13 cellular contexts compared by ENCODE assay signal in the genomic region with DNA sequence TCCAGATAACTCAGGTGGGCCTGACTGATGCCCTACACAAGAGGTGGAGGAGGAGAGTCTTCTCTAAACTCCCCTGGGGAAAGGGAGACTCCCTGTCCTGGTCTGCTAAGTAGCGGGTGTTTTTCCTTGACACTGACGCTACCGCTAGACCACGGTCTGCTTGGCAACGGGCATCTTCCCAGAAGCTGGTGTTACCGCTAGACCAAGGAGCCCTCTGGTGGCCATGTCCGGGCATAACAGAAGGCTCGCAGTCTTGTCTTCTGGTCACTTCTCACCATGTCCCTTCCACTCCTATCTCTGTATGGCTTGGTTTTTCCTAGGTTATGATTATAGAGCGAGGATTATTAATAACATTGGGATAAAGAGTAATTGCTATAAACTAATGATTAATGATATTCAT.
DNase-seq lines count a peak whose midpoint lies in the region; ATAC-seq and TF ChIP-seq lines count a peak whose summit lies in the region.
"Had no signal": no experiment of that assay in that cellular context is flagged by ENCODE, and none has a peak within 500 bp of the region (broad histone marks: within the 10 kb centered on the region; RNA-seq: fewer than 3 reads in every experiment).

No MANE protein-coding gene starts in this region.

- H3K27ac Mint-ChIP-seq in CD14-positive monocyte (no peak overlapping the region), endodermal cell (no peak overlapping the region)
- H3K27ac Mint-ChIP-seq in stimulated activated naive B cell treated with anti-CD40 and anti-IgM and Interleukin-4, amounts not matched to agents 10 μg/mL and 1 μg/mL and 100 μg/mL, for 72 hours = no peak overlapping the region
- no peak overlapping the region for H3K27ac Mint-ChIP-seq in stimulated activated memory B cell treated with anti-CD40 and anti-IgM and Interleukin-4, amounts not matched to agents 10 μg/mL and 1 μg/mL and 100 μg/mL, for 72 hours
- H3K27ac Mint-ChIP-seq: activated naive CD8-positive, alpha-beta T cell; mesothelial cell of epicardium had no signal

- no peaks in the 10 kb centered on the region for H3K36me3 Mint-ChIP-seq in CD14-positive monocyte
- no peaks in the 10 kb centered on the region for H3K36me3 Mint-ChIP-seq in endodermal cell (ENCODE audit: low read depth)
- no peaks in the 10 kb centered on the region for H3K36me3 Mint-ChIP-seq in stimulated activated naive B cell treated with anti-CD40 and anti-IgM and Interleukin-4, amounts not matched to agents 10 μg/mL and 1 μg/mL and 100 μg/mL, for 72 hours
- H3K36me3 Mint-ChIP-seq in stimulated activated memory B cell treated with anti-CD40 and anti-IgM and Interleukin-4, amounts not matched to agents 10 μg/mL and 1 μg/mL and 100 μg/mL, for 72 hours = no peaks in the 10 kb centered on the region

- no peak overlapping the region for H3K9ac ChIP-seq in OCI-LY1 (ENCODE audit: low read length)
- no peak overlapping the region for H3K9ac ChIP-seq in endodermal cell (ENCODE audit: extremely low read depth, low read length, poor library complexity, severe bottlenecking)

- no peak overlapping the region for H2AFZ ChIP-seq in OCI-LY1 (ENCODE audit: low read length)

- H3K4me1 Mint-ChIP-seq in CD14-positive monocyte (peaks cover 12% of the 10 kb centered on the region), endodermal cell (no peaks in the 10 kb centered on the region)
- H3K4me1 Mint-ChIP-seq in stimulated activated naive B cell treated with anti-CD40 and anti-IgM and Interleukin-4, amounts not matched to agents 10 μg/mL and 1 μg/mL and 100 μg/mL, for 72 hours = peaks cover 10 to 15% of the 10 kb centered on the region in 2 donors
- peaks cover 16% of the 10 kb centered on the region for H3K4me1 Mint-ChIP-seq in stimulated activated memory B cell treated with anti-CD40 and anti-IgM and Interleukin-4, amounts not matched to agents 10 μg/mL and 1 μg/mL and 100 μg/mL, for 72 hours
- H3K4me1 Mint-ChIP-seq: mesothelial cell of epicardium had no signal

- no peaks in the 10 kb centered on the region for H3K9me2 ChIP-seq in OCI-LY1 (ENCODE audit: low read depth, low read length)

- H3F3A ChIP-seq in OCI-LY1 (ENCODE audit: insufficient read depth, low read length) = no peaks in the 10 kb centered on the region

- 76 to 78% methylated on average over 6 to 8 of the region's 9 CpGs for WGBS in endodermal cell (ENCODE audit: insufficient coverage in 1 of 2, insufficient read length in 1 of 2), 2 experiments

- H3K27me3 ChIP-seq in OCI-LY1 (ENCODE audit: insufficient read depth, low read length) (no peaks in the 10 kb centered on the region), endodermal cell (ENCODE audit: control insufficient read depth, insufficient read depth, low read length, poor library complexity, severe bottlenecking) (no peaks in the 10 kb centered on the region), right atrium auricular region (no peaks in the 10 kb centered on the region), tibial artery (no peaks in the 10 kb centered on the region)
- H3K27me3 ChIP-seq: SJSA1, vagina had no signal

- POLR2A ChIA-PET in GM10248 (lab: Yijun Ruan, JAX) = no interaction called here

- CTCF ChIA-PET in GM10248 (lab: Yijun Ruan, JAX) = interaction anchor here (1.2 to 6.0 kb wide), 11 partner anchors 13 to 74 kb away, joined by 3 to 38 read pairs (median 7); no protein-coding TSS in a partner anchor

- peak; percentile 61 for TF ChIP-seq CTCF in CD14-positive monocyte (IDR thresholded peaks at IDR 0.05)
- TF ChIP-seq CTCF in GM10248 (IDR thresholded peaks at IDR 0.05; ENCODE audit: control extremely low read depth, extremely low read depth, low read depth, missing control alignments) = peak; percentile 28
- peak; percentile 68 for TF ChIP-seq CTCF in OCI-LY1 (IDR thresholded peaks at IDR 0.05; ENCODE audit: low read length)
- peak; percentile 51 for TF ChIP-seq CTCF in endodermal cell (conservative IDR thresholded peaks at IDR 0.05)
- peak in 1 of 2 donors; percentile 36 for TF ChIP-seq CTCF in right atrium auricular region (IDR thresholded peaks at IDR 0.05)
- TF ChIP-seq CTCF in tibial artery (IDR thresholded peaks at IDR 0.05) = no peak

- H3K4me3 ChIP-seq in OCI-LY1 (ENCODE audit: low read depth, low read length, poor library complexity, severe bottlenecking) = no peak overlapping the region
- H3K4me3 ChIP-seq in endodermal cell (ENCODE audit: low read length) = no peak overlapping the region
- H3K4me3 ChIP-seq in right atrium auricular region = no peak overlapping the region
- H3K4me3 ChIP-seq in tibial artery = no peak overlapping the region
- H3K4me3 ChIP-seq: SJSA1, vagina had no signal

- no peak overlapping the region for H3K4me3 Mint-ChIP-seq in CD14-positive monocyte
- no peak overlapping the region for H3K4me3 Mint-ChIP-seq in endodermal cell
- H3K4me3 Mint-ChIP-seq in stimulated activated naive B cell treated with anti-CD40 and anti-IgM and Interleukin-4, amounts not matched to agents 10 μg/mL and 1 μg/mL and 100 μg/mL, for 72 hours = no peak overlapping the region
- H3K4me3 Mint-ChIP-seq in stimulated activated memory B cell treated with anti-CD40 and anti-IgM and Interleukin-4, amounts not matched to agents 10 μg/mL and 1 μg/mL and 100 μg/mL, for 72 hours = no peak overlapping the region
- H3K4me3 Mint-ChIP-seq: activated naive CD8-positive, alpha-beta T cell; mesothelial cell of epicardium had no signal

- no peaks in the 10 kb centered on the region for H4K20me1 ChIP-seq in OCI-LY1 (ENCODE audit: insufficient read depth, low read length)

- no peak for ATAC-seq in stimulated activated naive B cell treated with anti-CD40 and anti-IgM and Interleukin-4, amounts not matched to agents 10 μg/mL and 1 μg/mL and 100 μg/mL, for 72 hours (replicated peaks)
- ATAC-seq in stimulated activated memory B cell treated with anti-CD40 and anti-IgM and Interleukin-4, amounts not matched to agents 10 μg/mL and 1 μg/mL and 100 μg/mL, for 72 hours = no peak
- ATAC-seq: esophagus mucosa had no signal

- H3K9me3 ChIP-seq in OCI-LY1 (ENCODE audit: low read length) = no peaks in the 10 kb centered on the region
- peaks cover 89% of the 10 kb centered on the region for H3K9me3 ChIP-seq in endodermal cell (ENCODE audit: control insufficient read depth, low read length)
- no peaks in the 10 kb centered on the region for H3K9me3 ChIP-seq in right atrium auricular region
- no peaks in the 10 kb centered on the region for H3K9me3 ChIP-seq in tibial artery
- H3K9me3 ChIP-seq: SJSA1, vagina had no signal

- H3K36me3 ChIP-seq in OCI-LY1 (ENCODE audit: insufficient read depth, low read length) (no peaks in the 10 kb centered on the region), endodermal cell (ENCODE audit: control insufficient read depth, insufficient read depth, low read length) (no peaks in the 10 kb centered on the region), right atrium auricular region (no peaks in the 10 kb centered on the region), tibial artery (no peaks in the 10 kb centered on the region)
- H3K36me3 ChIP-seq: SJSA1, vagina had no signal

- peaks cover 0 to 4% (median 0%) of the 10 kb centered on the region in 7 donors for H3K9me3 Mint-ChIP-seq in CD14-positive monocyte
- H3K9me3 Mint-ChIP-seq in endodermal cell = peaks cover 90% of the 10 kb centered on the region
- peaks cover 3 to 6% of the 10 kb centered on the region in 2 donors for H3K9me3 Mint-ChIP-seq in stimulated activated naive B cell treated with anti-CD40 and anti-IgM and Interleukin-4, amounts not matched to agents 10 μg/mL and 1 μg/mL and 100 μg/mL, for 72 hours
- peaks cover 2% of the 10 kb centered on the region for H3K9me3 Mint-ChIP-seq in stimulated activated memory B cell treated with anti-CD40 and anti-IgM and Interleukin-4, amounts not matched to agents 10 μg/mL and 1 μg/mL and 100 μg/mL, for 72 hours

- H3K4me1 ChIP-seq in OCI-LY1 (ENCODE audit: insufficient read depth, low read length, severe bottlenecking) (no peaks in the 10 kb centered on the region), endodermal cell (ENCODE audit: control insufficient read depth, insufficient read depth, low read length) (no peaks in the 10 kb centered on the region), right atrium auricular region (no peaks in the 10 kb centered on the region), tibial artery (no peaks in the 10 kb centered on the region)
- H3K4me1 ChIP-seq: SJSA1, vagina had no signal

- H3K4me2 ChIP-seq in OCI-LY1 (ENCODE audit: low read length) = no peak overlapping the region

- no peaks in the 10 kb centered on the region for H3K79me2 ChIP-seq in OCI-LY1 (ENCODE audit: insufficient read depth, low read length)

- intact Hi-C loops in CD14-positive monocyte (cut with micrococcal nuclease) = no loop called here
- intact Hi-C loops in tibial artery (cut with DNase I; ENCODE audit: low total_unique reads) = no loop called here

- DNase-seq in CD14-positive monocyte (ENCODE audit: low spot score) = no peak
- no peak for DNase-seq in GM10248 (ENCODE audit: extremely low spot score)
- peak; percentile 59 for DNase-seq in endodermal cell
- DNase-seq in stimulated activated naive B cell treated with anti-CD40 and anti-IgM and Interleukin-4, amounts not matched to agents 10 μg/mL and 1 μg/mL and 100 μg/mL, for 72 hours = no peak
- DNase-seq in right atrium auricular region (ENCODE audit: low spot score) = no peak
- no peak for DNase-seq in tibial artery

- H3K27me3 Mint-ChIP-seq in CD14-positive monocyte (ENCODE audit: low read depth in 3 of 3) = peaks cover 0 to 2% (median 0%) of the 10 kb centered on the region in 3 donors
- H3K27me3 Mint-ChIP-seq in endodermal cell (ENCODE audit: insufficient read depth) = no peaks in the 10 kb centered on the region
- no peaks in the 10 kb centered on the region for H3K27me3 Mint-ChIP-seq in stimulated activated naive B cell treated with anti-CD40 and anti-IgM and Interleukin-4, amounts not matched to agents 10 μg/mL and 1 μg/mL and 100 μg/mL, for 72 hours
- H3K27me3 Mint-ChIP-seq in stimulated activated memory B cell treated with anti-CD40 and anti-IgM and Interleukin-4, amounts not matched to agents 10 μg/mL and 1 μg/mL and 100 μg/mL, for 72 hours = no peaks in the 10 kb centered on the region
- H3K27me3 Mint-ChIP-seq: activated naive CD8-positive, alpha-beta T cell had no signal

- H3K27ac ChIP-seq in OCI-LY1 (ENCODE audit: low read depth, low read length, poor library complexity, severe bottlenecking) (no peak overlapping the region), endodermal cell (ENCODE audit: low read depth, low read length) (no peak overlapping the region), right atrium auricular region (no peak overlapping the region), tibial artery (no peak overlapping the region)
- H3K27ac ChIP-seq: SJSA1, vagina had no signal

Comparison
In these comparisons a context has a peak if more than half of its experiments do, and no peak if none do; other contexts are left out.
1. CTCF ChIP-seq: peak in CD14-positive monocyte (single experiment), GM10248 (single experiment), OCI-LY1 (single experiment) and endodermal cell (single experiment); none in tibial artery (0 of 2).